ENCODE assay signal across 18 cellular contexts in genomic region chr1:167794043-167794442, GRCh38.
"Had no signal": no experiment of that assay in that cellular context is flagged by ENCODE, and none has a peak within 500 bp of the region (broad histone marks: within the 10 kb centered on the region; RNA-seq: fewer than 3 reads in every experiment).

No MANE protein-coding gene starts in this region.

- H3K9me3 ChIP-seq: testis had no signal

- ATAC-seq: activated CD8-positive, alpha-beta T cell treated with anti-CD3 and anti-CD28 coated beads, Interleukin-2, amount 10 ng/mL, durations not matched to agents 7 days and 5 days; foreskin keratinocyte had no signal

- H3K27me3 ChIP-seq: foreskin keratinocyte, testis had no signal

- H3K27ac ChIP-seq: foreskin keratinocyte, testis had no signal

- H3K4me3 ChIP-seq: lung, skin epidermis, testis had no signal

- FAIRE-seq: TTC549 had no signal

- DNase-seq: activated B cell treated with CpG ODN at 0.5 μM for 24 hours; activated CD4-positive, alpha-beta T cell treated with anti-CD3 and anti-CD28 coated beads for 48 hours; activated CD8-positive, alpha-beta T cell treated with anti-CD3 and anti-CD28 coated beads, Interleukin-2, amount 10 ng/mL, durations not matched to agents 7 days and 5 days; activated naive CD4-positive, alpha-beta T cell treated with anti-CD3 and anti-CD28 coated beads, Interleukin-2, amount 10 ng/mL, durations not matched to agents 7 days and 5 days; activated T-cell treated with anti-CD3 and anti-CD28 coated beads, Interleukin-2, amount 50 U/mL, for 24 hours; aorta; cerebellar nuclear complex; effector CD4-positive, alpha-beta T cell; foreskin keratinocyte; glutamatergic neuron; hippocampal formation; islet precursor cell; midbrain; occipital lobe; testis had no signal
